22 cellular contexts compared by ENCODE assay signal in genomic region chr5:91794856-91795548, GRCh38.
A peak's percentile ranks its signal among the peaks of the same experiment; 100 is the strongest.
DNase-seq lines count a peak whose midpoint lies in the region; ATAC-seq, FAIRE-seq and TF ChIP-seq lines count a peak whose summit lies in the region.
"Had no signal": no experiment of that assay in that cellular context is flagged by ENCODE, and none has a peak within 500 bp of the region (broad histone marks: within the 10 kb centered on the region; RNA-seq: fewer than 3 reads in every experiment).

No MANE protein-coding gene starts in this region.

- TF ChIP-seq POLR2A in HepG2 (IDR thresholded peaks at IDR 0.05; ENCODE audit: insufficient read depth in 1 of 2, low read depth in 2 of 2, low read length in 2 of 2), result no peak

- BruUV-seq in HepG2 (replicated peaks; lab: Mats Ljungman, UMichigan), result no TSS peak

- no peaks in the 10 kb centered on the region for H3K36me3 Mint-ChIP-seq in chondrocyte (ENCODE audit: low read depth)

- no peak; a peak in 1 of 4 replicates for TF ChIP-seq EP300 in HepG2 (IDR thresholded peaks at IDR 0.05; ENCODE audit: low read depth in 2 of 2, low read length in 2 of 2)
- TF ChIP-seq EP300 in HepG2 (CRISPR knock-in tag; IDR thresholded peaks at IDR 0.05; ENCODE audit: borderline replicate concordance), result no peak

- no peaks in the 10 kb centered on the region for H3K36me3 ChIP-seq in HepG2 (replicated peaks in 1 of 2; ENCODE audit: control insufficient read depth in 1 of 2, insufficient read depth in 2 of 2, low read length in 2 of 2)

- no peaks in the 10 kb centered on the region for H3K9me3 ChIP-seq in HepG2 (ENCODE audit: low read length)
- H3K9me3 ChIP-seq: SK-N-SH had no signal

- no peaks in the 10 kb centered on the region for H3K79me2 ChIP-seq in HepG2 (ENCODE audit: insufficient read depth, low read length)

- WGBS in HepG2 (ENCODE audit: low lambda C conversion rate), result 9% methylated on average over 4 of the region's 4 CpGs

- no peak for FAIRE-seq in HepG2 (lab: Jason Lieb, UNC)
- FAIRE-seq: G401.6, RCC 7860 had no signal

- H3K27ac ChIP-seq in HepG2 (ENCODE audit: extremely low read length, insufficient read depth, low read length), result no peak overlapping the region
- H3K27ac ChIP-seq: 22Rv1, HL-60 had no signal

- H2AFZ ChIP-seq in HepG2 (ENCODE audit: low read length), result no peak overlapping the region
- H2AFZ ChIP-seq: GM23338 had no signal

- TF ChIP-seq RAD21 in HepG2 (CRISPR knock-in tag; IDR thresholded peaks at IDR 0.05), result no peak

- TF ChIP-seq CTCF in HepG2 (CRISPR knock-in tag; IDR thresholded peaks at IDR 0.05) (no peak), chondrocyte (IDR thresholded peaks at IDR 0.05) (no peak)

- H3K4me3 Mint-ChIP-seq in chondrocyte (ENCODE audit: unreplicated experiment), result no peak overlapping the region
- H3K4me3 Mint-ChIP-seq: GM23338, H9 had no signal

- H4K20me1 ChIP-seq in HepG2 (ENCODE audit: insufficient read depth, low read length), result no peaks in the 10 kb centered on the region

- no peaks in the 10 kb centered on the region for H3K9me3 Mint-ChIP-seq in chondrocyte (ENCODE audit: low read depth)
- H3K9me3 Mint-ChIP-seq: GM23338, H9 had no signal

- H3K4me1 Mint-ChIP-seq in chondrocyte (ENCODE audit: low read depth), result no peaks in the 10 kb centered on the region

- in situ Hi-C loops in HepG2 (cut with HindIII; ENCODE audit: extremely low pct_ligation_motif_present, low pct_unique_long_range_greater_than_20kb), result no loop called here

- DNase-seq in DMS53 (lab: John Stamatoyannopoulos, UW) (peak; percentile 37), DMS53 treated with DMSO at 0.1 percent for 48 hours (lab: John Stamatoyannopoulos, UW; ENCODE audit: unreplicated experiment) (no peak), NCI-H460 (ENCODE audit: extremely low read depth, low read depth) (peak; percentile 83), astrocyte of the hippocampus (ENCODE audit: low read depth, low spot score) (peak; percentile 15), HepG2 (ENCODE audit: low spot score) (peak; percentile 3), chondrocyte (ENCODE audit: low spot score) (no peak), ureter (ENCODE audit: low spot score) (no peak)
- DNase-seq: H9, NCI-H1105 treated with DMSO at 0.1 percent for 48 hours, NCI-H146, NCI-H1930, NCI-H2107, NCI-H446 treated with DMSO at 0.1 percent for 48 hours, SIG-M5, SK-N-SH, SW 1271 had no signal

- ATAC-seq in HepG2 (peak; percentile 72), HG03159 (IDR thresholded peaks at IDR 0.05; ENCODE audit: unreplicated experiment) (no peak)
- ATAC-seq: GM23338 had no signal

- POLR2A ChIA-PET in HepG2 (lab: Yijun Ruan, JAX), result no interaction called here

- H3K27me3 Mint-ChIP-seq in chondrocyte (ENCODE audit: low read depth), result no peaks in the 10 kb centered on the region

- no peaks in the 10 kb centered on the region for H3K27me3 ChIP-seq in HepG2 (ENCODE audit: control insufficient read depth in 1 of 2, insufficient read depth in 2 of 2, low read length in 2 of 2)

- CTCF ChIA-PET in HepG2 (lab: Yijun Ruan, JAX; ENCODE audit: low intra/inter-chr PET ratio, low total read pairs), result no interaction called here

- no peak overlapping the region for H3K27ac Mint-ChIP-seq in chondrocyte (ENCODE audit: unreplicated experiment)
- H3K27ac Mint-ChIP-seq: GM23338 had no signal

- intact Hi-C loops in HepG2 (cut with micrococcal nuclease; ENCODE audit: unreplicated experiment), result no loop called here

- no peak overlapping the region for H3K4me3 ChIP-seq in HepG2 (replicated peaks in 1 of 3; ENCODE audit: insufficient read depth in 1 of 3, low read depth in 2 of 3, low read length in 3 of 3)
- H3K4me3 ChIP-seq: GM23338 had no signal

- H3K4me1 ChIP-seq in HepG2 (ENCODE audit: insufficient read depth, low read length), result no peaks in the 10 kb centered on the region; the same call in 1 of the 2 replicates

- H3K9ac ChIP-seq in HepG2 (ENCODE audit: insufficient read depth, low read depth, low read length), result no peak overlapping the region
- H3K9ac ChIP-seq: SK-N-SH had no signal

- no peak overlapping the region; the same call in 1 of the 2 replicates for H3K4me2 ChIP-seq in HepG2 (ENCODE audit: low read depth, low read length)
- H3K4me2 ChIP-seq: GM23338, SK-N-SH had no signal

TF ChIP-seq in HepG2, 621 proteins besides CTCF, POLR2A, EP300 and RAD21 (continues in another document):
- peak; percentile 24; the same call in 1 of the 2 replicates for TF ChIP-seq FOXA3 (CRISPR knock-in tag; IDR thresholded peaks at IDR 0.05)
- TF ChIP-seq FOXA1 (IDR thresholded peaks at IDR 0.05), result peak; percentile 57; the same call in 1 of the 2 replicates
- TF ChIP-seq FOXA1 (CRISPR knock-in tag; IDR thresholded peaks at IDR 0.05), result no peak
- TF ChIP-seq ZNF614 (CRISPR knock-in tag; IDR thresholded peaks at IDR 0.05; ENCODE audit: borderline replicate concordance), result no peak
- peak; percentile 32; the same call in 1 of the 2 replicates for TF ChIP-seq PAXIP1 (CRISPR knock-in tag; conservative IDR thresholded peaks at IDR 0.05)
- peak; percentile 52; the same call in 1 of the 2 replicates for TF ChIP-seq FOSL2 (CRISPR knock-in tag; IDR thresholded peaks at IDR 0.05)
- no peak for TF ChIP-seq FOXP1 (IDR thresholded peaks at IDR 0.05)
- TF ChIP-seq FOXP1 (CRISPR knock-in tag; IDR thresholded peaks at IDR 0.05), result 0 out of 2 replicates have a peak, but pooled peaks have one; percentile 17
- TF ChIP-seq ZNF329 (CRISPR knock-in tag; IDR thresholded peaks at IDR 0.05; ENCODE audit: low read depth), result no peak
- TF ChIP-seq ATF7 (IDR thresholded peaks at IDR 0.05), result no peak
- TF ChIP-seq ATF7 (CRISPR knock-in tag; IDR thresholded peaks at IDR 0.05), result no peak
- no peak for TF ChIP-seq ZNF839 (CRISPR knock-in tag; IDR thresholded peaks at IDR 0.05; ENCODE audit: borderline replicate concordance)
- no peak for TF ChIP-seq PBX2 (CRISPR knock-in tag; IDR thresholded peaks at IDR 0.05)
- TF ChIP-seq ZNF282 (IDR thresholded peaks at IDR 0.05; ENCODE audit: partially characterized antibody), result no peak
- no peak for TF ChIP-seq SP5 (CRISPR knock-in tag; IDR thresholded peaks at IDR 0.05; ENCODE audit: borderline replicate concordance, low read depth)
- no peak for TF ChIP-seq SMYD3 (CRISPR knock-in tag; IDR thresholded peaks at IDR 0.05)
- no peak for TF ChIP-seq ZNF615 (CRISPR knock-in tag; IDR thresholded peaks at IDR 0.05; ENCODE audit: borderline replicate concordance)
- no peak for TF ChIP-seq ZNF660 (CRISPR knock-in tag; IDR thresholded peaks at IDR 0.05; ENCODE audit: borderline replicate concordance, low read depth)
- no peak for TF ChIP-seq ZNF136 (CRISPR knock-in tag; IDR thresholded peaks at IDR 0.05; ENCODE audit: low read depth)
- peak; percentile 26; the same call in 1 of the 2 replicates for TF ChIP-seq RFX5 (IDR thresholded peaks at IDR 0.05; ENCODE audit: low read depth, low read length)
- TF ChIP-seq MYC (CRISPR knock-in tag; IDR thresholded peaks at IDR 0.05; ENCODE audit: borderline replicate concordance), result no peak
- TF ChIP-seq ZNF331 (CRISPR knock-in tag; IDR thresholded peaks at IDR 0.05), result no peak
- no peak for TF ChIP-seq ZNF44 (CRISPR knock-in tag; IDR thresholded peaks at IDR 0.05)

Comparison
In these comparisons a context has a peak if more than half of its experiments do, and no peak if none do; other contexts are left out.
1. DNase-seq: peak in DMS53 (single experiment), NCI-H460 (single experiment), astrocyte of the hippocampus (single experiment) and HepG2 (single experiment); none in DMS53 treated with DMSO at 0.1 percent for 48 hours (single experiment), chondrocyte (single experiment) and ureter (single experiment).